Comparison of ENCODE assay signal across 9 cellular contexts in the genomic region with DNA sequence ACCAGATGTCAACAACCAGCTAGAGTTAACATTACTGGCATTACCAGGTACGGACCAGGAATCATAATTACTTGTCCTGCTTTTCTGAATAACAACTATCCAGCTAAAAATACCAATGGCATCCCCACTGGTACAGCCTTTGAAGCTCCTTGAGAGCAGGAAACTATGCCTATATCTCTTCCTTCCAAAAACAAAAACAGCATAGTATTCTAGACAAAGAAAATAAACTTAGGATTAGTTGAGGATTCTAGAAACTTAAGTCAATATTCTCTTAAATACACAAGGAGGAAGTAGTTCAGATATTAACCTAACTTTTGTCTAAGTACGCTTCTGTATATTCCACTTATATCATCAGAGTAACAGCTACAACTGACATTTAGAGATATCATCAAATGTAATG. TPM values are rescaled to one million over a fixed set of nuclear protein-coding genes. Genes with fewer than 3 reads are reported as not detected.
DNase-seq lines count a peak whose midpoint lies in the region; ATAC-seq and TF ChIP-seq lines count a peak whose summit lies in the region.
"Had no signal": no experiment of that assay in that cellular context is flagged by ENCODE, and none has a peak within 500 bp of the region (broad histone marks: within the 10 kb centered on the region; RNA-seq: fewer than 3 reads in every experiment).

No MANE protein-coding gene starts in this region.

- 35% methylated on average over 2 of the region's 2 CpGs for WGBS in hepatocyte (ENCODE audit: low lambda C conversion rate, missing lambda C conversion rate)

- peaks cover 46% of the 10 kb centered on the region for H3K4me1 Mint-ChIP-seq in activated CD8-positive, alpha-beta T cell treated with anti-CD3 and anti-CD28 coated beads, Interleukin-2, amount 10 ng/mL, durations not matched to agents 7 days and 5 days (ENCODE audit: low read depth)

- peaks cover 32% of the 10 kb centered on the region for H3K36me3 Mint-ChIP-seq in activated CD8-positive, alpha-beta T cell treated with anti-CD3 and anti-CD28 coated beads, Interleukin-2, amount 10 ng/mL, durations not matched to agents 7 days and 5 days (ENCODE audit: low read depth)

- H3K27me3 Mint-ChIP-seq in activated CD8-positive, alpha-beta T cell treated with anti-CD3 and anti-CD28 coated beads, Interleukin-2, amount 10 ng/mL, durations not matched to agents 7 days and 5 days (ENCODE audit: low read depth): no peaks in the 10 kb centered on the region

- peak overlapping the region; percentile 83 for H3K4me3 ChIP-seq in cardiac muscle cell
- no peak overlapping the region for H3K4me3 ChIP-seq in right atrium auricular region
- peak overlapping the region; percentile 65 for H3K4me3 ChIP-seq in hepatocyte
- H3K4me3 ChIP-seq in thoracic aorta: peak overlapping the region; percentile 87

- TF ChIP-seq CTCF in cardiac muscle cell (IDR thresholded peaks at IDR 0.05; ENCODE audit: low read depth, low read length) (no peak), right atrium auricular region (IDR thresholded peaks at IDR 0.05) (no peak), hepatocyte (IDR thresholded peaks at IDR 0.05; ENCODE audit: poor library complexity) (no peak), thoracic aorta (IDR thresholded peaks at IDR 0.05) (no peak)

- H4K20me1 ChIP-seq in hepatocyte (ENCODE audit: insufficient read depth, poor library complexity, severe bottlenecking): peaks cover 71% of the 10 kb centered on the region

- DNase-seq in cardiac muscle cell (ENCODE audit: low read depth in 1 of 2, low spot score in 1 of 2): no peak
- DNase-seq in right atrium auricular region (ENCODE audit: low spot score): no peak
- DNase-seq in activated CD8-positive, alpha-beta T cell treated with anti-CD3 and anti-CD28 coated beads, Interleukin-2, amount 10 ng/mL, durations not matched to agents 7 days and 5 days: no peak
- DNase-seq in hepatocyte (ENCODE audit: low spot score): no peak
- no peak for DNase-seq in thoracic aorta (ENCODE audit: low spot score)
- DNase-seq in caudate nucleus (lab: John Stamatoyannopoulos, UW): no peak
- DNase-seq in SHP77 (lab: John Stamatoyannopoulos, UW): no peak
- DNase-seq: NCI-H1930 had no signal

- H3K27me3 ChIP-seq in cardiac muscle cell: no peaks in the 10 kb centered on the region
- H3K27me3 ChIP-seq in right atrium auricular region: no peaks in the 10 kb centered on the region
- no peaks in the 10 kb centered on the region for H3K27me3 ChIP-seq in hepatocyte
- H3K27me3 ChIP-seq in thoracic aorta (replicated peaks; ENCODE audit: insufficient read depth): no peaks in the 10 kb centered on the region

- H2AFZ ChIP-seq in hepatocyte: no peak overlapping the region

- no peak for ATAC-seq in activated CD8-positive, alpha-beta T cell treated with anti-CD3 and anti-CD28 coated beads, Interleukin-2, amount 10 ng/mL, durations not matched to agents 7 days and 5 days
- no peak for ATAC-seq in thoracic aorta (ENCODE audit: insufficient number of reproducible peaks, low FRiP score, low read depth)
- ATAC-seq in HG02678 (IDR thresholded peaks at IDR 0.05; ENCODE audit: unreplicated experiment): no peak

- H3K4me3 Mint-ChIP-seq in activated CD8-positive, alpha-beta T cell treated with anti-CD3 and anti-CD28 coated beads, Interleukin-2, amount 10 ng/mL, durations not matched to agents 7 days and 5 days: no peak overlapping the region

- peaks cover 4% of the 10 kb centered on the region for H3K36me3 ChIP-seq in cardiac muscle cell
- H3K36me3 ChIP-seq in right atrium auricular region: peaks cover 3% of the 10 kb centered on the region
- no peaks in the 10 kb centered on the region for H3K36me3 ChIP-seq in hepatocyte (replicated peaks; ENCODE audit: insufficient read depth, low read depth)
- H3K36me3 ChIP-seq in thoracic aorta: no peaks in the 10 kb centered on the region

- POLR2A ChIA-PET in activated CD8-positive, alpha-beta T cell treated with anti-CD3 and anti-CD28 coated beads, Interleukin-2, amount 10 ng/mL, durations not matched to agents 7 days and 5 days (lab: Charles Lee): interaction anchor here (1.0 to 9.2 kb wide), 2 partner anchors 27 to 644 kb away, joined by 13 to 317 read pairs; a partner anchor contains a TSS

- CTCF ChIA-PET in activated CD8-positive, alpha-beta T cell treated with anti-CD3 and anti-CD28 coated beads, Interleukin-2, amount 10 ng/mL, durations not matched to agents 7 days and 5 days (lab: Charles Lee): interaction anchor here (0.6 to 1.9 kb wide), 3 partner anchors 10 to 139 kb away, joined by 3 to 8 read pairs (median 3); no protein-coding TSS in a partner anchor

- peak overlapping the region; percentile 61 for H3K27ac Mint-ChIP-seq in activated CD8-positive, alpha-beta T cell treated with anti-CD3 and anti-CD28 coated beads, Interleukin-2, amount 10 ng/mL, durations not matched to agents 7 days and 5 days

- peaks cover 89% of the 10 kb centered on the region for H3K79me2 ChIP-seq in hepatocyte

- no peaks in the 10 kb centered on the region for H3K9me3 Mint-ChIP-seq in activated CD8-positive, alpha-beta T cell treated with anti-CD3 and anti-CD28 coated beads, Interleukin-2, amount 10 ng/mL, durations not matched to agents 7 days and 5 days (ENCODE audit: insufficient read depth)

- H3K4me1 ChIP-seq in cardiac muscle cell (ENCODE audit: low read depth): peaks cover 24% of the 10 kb centered on the region
- peaks cover 0 to 46% of the 10 kb centered on the region in 2 donors for H3K4me1 ChIP-seq in right atrium auricular region
- H3K4me1 ChIP-seq in hepatocyte (ENCODE audit: insufficient read depth): peaks cover 19% of the 10 kb centered on the region
- H3K4me1 ChIP-seq in thoracic aorta (ENCODE audit: control insufficient read depth in 1 of 2, low read depth in 2 of 2): peaks cover 39 to 54% of the 10 kb centered on the region in 2 donors

- peak overlapping the region; percentile 76 for H3K4me2 ChIP-seq in hepatocyte

- H3K9me3 ChIP-seq in cardiac muscle cell (ENCODE audit: low read depth): no peaks in the 10 kb centered on the region
- no peaks in the 10 kb centered on the region for H3K9me3 ChIP-seq in right atrium auricular region
- H3K9me3 ChIP-seq in hepatocyte (ENCODE audit: low read depth): no peaks in the 10 kb centered on the region
- no peaks in the 10 kb centered on the region for H3K9me3 ChIP-seq in thoracic aorta

- H3K27ac ChIP-seq in cardiac muscle cell (peak overlapping the region; percentile 35), right atrium auricular region (peak overlapping the region in 1 of 2 donors; percentile 4), hepatocyte (no peak overlapping the region), thoracic aorta (no peak overlapping the region), caudate nucleus (ENCODE audit: low read depth, low read length) (no peak overlapping the region)

- no peaks in the 10 kb centered on the region for H3K9me2 ChIP-seq in hepatocyte (replicated peaks; ENCODE audit: insufficient read depth)

RNA-seq across cellular contexts. Expression of a gene that starts 3.0 kb away (rescaled TPM):
- total RNA-seq in cardiac muscle cell: 119 and 174 TPM in 2 replicates
- polyA plus RNA-seq in cardiac muscle cell: 86.3 and 96.0 TPM in 2 replicates
- 10 to 100 TPM; 45.8 to 49.3 TPM for total RNA-seq in right atrium auricular region
- 100 to 1,000 TPM; 195 to 197 TPM for total RNA-seq in activated CD8-positive, alpha-beta T cell treated with anti-CD3 and anti-CD28 coated beads, Interleukin-2, amount 10 ng/mL, durations not matched to agents 7 days and 5 days
- 145 and 151 TPM in 2 replicates for total RNA-seq in hepatocyte
- polyA plus RNA-seq in hepatocyte: 64.0 and 73.0 TPM in 2 replicates
- 100 to 1,000 TPM in 1 of 2 donors, 10 to 100 TPM in 1; 73.8 to 118 TPM for total RNA-seq in thoracic aorta

RNA-seq across cellular contexts. Expression of a gene that starts 28.8 kb away (rescaled TPM):
- 29.3 and 46.2 TPM in 2 replicates for total RNA-seq in cardiac muscle cell
- polyA plus RNA-seq in cardiac muscle cell: 40.2 and 63.6 TPM in 2 replicates
- 10 to 100 TPM; 60.9 to 83.6 TPM for total RNA-seq in right atrium auricular region
- total RNA-seq in activated CD8-positive, alpha-beta T cell treated with anti-CD3 and anti-CD28 coated beads, Interleukin-2, amount 10 ng/mL, durations not matched to agents 7 days and 5 days: 10 to 100 TPM in 1 of 2 experiments, 1 to 10 TPM in 1; 9.4 to 10.5 TPM
- total RNA-seq in hepatocyte: 36.5 and 48.0 TPM in 2 replicates
- polyA plus RNA-seq in hepatocyte: 22.7 and 29.5 TPM in 2 replicates
- total RNA-seq in thoracic aorta: 10 to 100 TPM; 41.0 to 59.8 TPM

Comparison
In these comparisons a context has a peak if more than half of its experiments do, and no peak if none do; other contexts are left out.
1. H3K4me3 ChIP-seq: peak in cardiac muscle cell (single experiment), hepatocyte (single experiment) and thoracic aorta (single experiment); none in right atrium auricular region (0 of 2).